In genomic region chr7:114214454-114214853, GRCh38 we compare ENCODE assay signal across 20 cellular contexts.
DNase-seq lines count a peak whose midpoint lies in the region; ATAC-seq, FAIRE-seq and TF ChIP-seq lines count a peak whose summit lies in the region.
"Had no signal": no experiment of that assay in that cellular context is flagged by ENCODE, and none has a peak within 500 bp of the region (broad histone marks: within the 10 kb centered on the region; RNA-seq: fewer than 3 reads in every experiment).

No MANE protein-coding gene starts in this region.

- DNase-seq in GM12878 (ENCODE audit: low read depth, low spot score) (no peak), iPS-NIHi7 (ENCODE audit: extremely low spot score) (peak; percentile 12), NCI-H2107 treated with DMSO at 0.1 percent for 48 hours (lab: John Stamatoyannopoulos, UW; ENCODE audit: unreplicated experiment) (no peak), DMS79 treated with DMSO at 0.1 percent for 48 hours (lab: John Stamatoyannopoulos, UW) (no peak)
- DNase-seq: Calu3; CD8-positive, alpha-beta T cell; DND-41; EL; GM23248; H9; IMR-90 had no signal

- no peak overlapping the region for H3K4me2 ChIP-seq in GM12878 (ENCODE audit: control insufficient read depth, insufficient read depth)
- H3K4me2 ChIP-seq: BLaER1 treated with 17β-estradiol and CSF1 and Interleukin-3, amounts not matched to agents 10 nM and 100 nM had no signal

- TF ChIP-seq POLR2A in GM12878 (IDR thresholded peaks at IDR 0.05; ENCODE audit: low read depth, low read length): no peak

- H3K9me3 Mint-ChIP-seq in stimulated activated memory B cell treated with anti-CD40 and anti-IgM and Interleukin-4, amounts not matched to agents 10 μg/mL and 1 μg/mL and 100 μg/mL, for 72 hours: peaks cover 2% of the 10 kb centered on the region
- H3K9me3 Mint-ChIP-seq: CD8-positive, alpha-beta T cell; H9 had no signal

- no peak for TF ChIP-seq RAD21 in GM12878 (IDR thresholded peaks at IDR 0.05; ENCODE audit: insufficient read depth, low read depth, low read length)

- no TSS peak for BruUV-seq in GM12878 (replicated peaks; lab: Mats Ljungman, UMichigan)

- no peak for ATAC-seq in GM12878
- ATAC-seq in stimulated activated memory B cell treated with anti-CD40 and anti-IgM and Interleukin-4, amounts not matched to agents 10 μg/mL and 1 μg/mL and 100 μg/mL, for 72 hours: peak; percentile 49
- ATAC-seq in HG03139 (IDR thresholded peaks at IDR 0.05; ENCODE audit: unreplicated experiment): no peak
- ATAC-seq: CD8-positive, alpha-beta T cell; K562 had no signal

- H3K4me3 Mint-ChIP-seq in stimulated activated memory B cell treated with anti-CD40 and anti-IgM and Interleukin-4, amounts not matched to agents 10 μg/mL and 1 μg/mL and 100 μg/mL, for 72 hours: no peak overlapping the region
- H3K4me3 Mint-ChIP-seq: B cell; CD8-positive, alpha-beta T cell; H9 had no signal

- POLR2A ChIA-PET in HEK293 (lab: Yijun Ruan, JAX) (no interaction called here), GM12878 (lab: Charles Lee) (no interaction called here)

- no peaks in the 10 kb centered on the region for H3K79me2 ChIP-seq in GM12878 (ENCODE audit: control insufficient read depth, insufficient read depth, low read length)

- H3K4me1 ChIP-seq in HEK293 (ENCODE audit: control insufficient read depth, insufficient read depth, low read length) (peaks cover 5% of the 10 kb centered on the region), GM12878 (ENCODE audit: control insufficient read depth, insufficient read depth, low read length) (no peaks in the 10 kb centered on the region)
- H3K4me1 ChIP-seq: BLaER1 treated with 17β-estradiol and CSF1 and Interleukin-3, amounts not matched to agents 10 nM and 100 nM had no signal

- H3K9ac ChIP-seq in GM12878 (ENCODE audit: control insufficient read depth, insufficient read depth, low read length): no peak overlapping the region
- H3K9ac ChIP-seq: BLaER1 treated with 17β-estradiol and CSF1 and Interleukin-3, amounts not matched to agents 10 nM and 100 nM; GM23248 had no signal

- TF ChIP-seq CTCF in HEK293 (tag by site-specific recombination; IDR thresholded peaks at IDR 0.05): no peak
- no peak for TF ChIP-seq CTCF in GM12878 (IDR thresholded peaks at IDR 0.05 in 2 of 3, conservative IDR thresholded peaks at IDR 0.05 in 1 of 3; ENCODE audit: control insufficient read depth in 2 of 3, extremely low read depth in 1 of 3, insufficient read depth in 1 of 3, low read depth in 3 of 3, low read length in 3 of 3)

- no peaks in the 10 kb centered on the region for H3K27me3 Mint-ChIP-seq in stimulated activated memory B cell treated with anti-CD40 and anti-IgM and Interleukin-4, amounts not matched to agents 10 μg/mL and 1 μg/mL and 100 μg/mL, for 72 hours
- H3K27me3 Mint-ChIP-seq: B cell had no signal

- no peak overlapping the region for H3K27ac ChIP-seq in HEK293 (ENCODE audit: extremely low read depth, low read depth, low read length)
- H3K27ac ChIP-seq in GM12878 (ENCODE audit: control insufficient read depth, insufficient read depth): no peak overlapping the region
- H3K27ac ChIP-seq: BLaER1 treated with 17β-estradiol and CSF1 and Interleukin-3, amounts not matched to agents 10 nM and 100 nM; GM23248 had no signal

- 20% methylated on average over 2 of the region's 2 CpGs for WGBS in GM12878 (ENCODE audit: insufficient coverage, insufficient replicate concordance, low lambda C conversion rate, missing lambda C conversion rate)

- no peaks in the 10 kb centered on the region for H3K9me3 ChIP-seq in HEK293 (ENCODE audit: control insufficient read depth, insufficient read depth, low read depth, low read length)
- H3K9me3 ChIP-seq in GM12878 (replicated peaks; ENCODE audit: control insufficient read depth, insufficient read depth, low read length): no peaks in the 10 kb centered on the region

- no peak overlapping the region for H3K27ac Mint-ChIP-seq in stimulated activated memory B cell treated with anti-CD40 and anti-IgM and Interleukin-4, amounts not matched to agents 10 μg/mL and 1 μg/mL and 100 μg/mL, for 72 hours
- H3K27ac Mint-ChIP-seq: B cell; CD8-positive, alpha-beta T cell had no signal

- H4K20me1 ChIP-seq in GM12878 (ENCODE audit: control insufficient read depth, insufficient read depth): no peaks in the 10 kb centered on the region
- H4K20me1 ChIP-seq: BLaER1 treated with 17β-estradiol and CSF1 and Interleukin-3, amounts not matched to agents 10 nM and 100 nM had no signal

- RAD21 ChIA-PET in GM12878 (lab: Charles Lee; ENCODE audit: unreplicated experiment): no interaction called here

- H3K4me1 Mint-ChIP-seq in stimulated activated memory B cell treated with anti-CD40 and anti-IgM and Interleukin-4, amounts not matched to agents 10 μg/mL and 1 μg/mL and 100 μg/mL, for 72 hours: no peaks in the 10 kb centered on the region
- H3K4me1 Mint-ChIP-seq: B cell had no signal

- peak; percentile 41 for FAIRE-seq in GM12878 (lab: Jason Lieb, UNC)
- FAIRE-seq: GM12891, GM19239, HTR-8/SVneo, K562 had no signal

- intact Hi-C loops in GM12878 (cut with micrococcal nuclease; ENCODE audit: unreplicated experiment): no loop called here

- H2AFZ ChIP-seq in GM12878 (ENCODE audit: control insufficient read depth, low read depth, low read length): no peak overlapping the region
- H2AFZ ChIP-seq: GM23248 had no signal

- H3K27me3 ChIP-seq in GM12878 (replicated peaks in 1 of 2; ENCODE audit: control insufficient read depth in 2 of 2, insufficient read depth in 2 of 2, low read length in 1 of 2): no peaks in the 10 kb centered on the region
- H3K27me3 ChIP-seq: BLaER1 treated with 17β-estradiol and CSF1 and Interleukin-3, amounts not matched to agents 10 nM and 100 nM had no signal

- in situ Hi-C loops in GM12878 (cut with MboI): no loop called here

- H3K36me3 ChIP-seq in HEK293 (ENCODE audit: control insufficient read depth in 2 of 2, insufficient read depth in 1 of 2, low read length in 2 of 2) (no peaks in the 10 kb centered on the region), GM12878 (ENCODE audit: control insufficient read depth in 2 of 2, insufficient read depth in 2 of 2, low read length in 1 of 2) (no peaks in the 10 kb centered on the region)
- H3K36me3 ChIP-seq: BLaER1 treated with 17β-estradiol and CSF1 and Interleukin-3, amounts not matched to agents 10 nM and 100 nM had no signal

- no peaks in the 10 kb centered on the region for H3K36me3 Mint-ChIP-seq in stimulated activated memory B cell treated with anti-CD40 and anti-IgM and Interleukin-4, amounts not matched to agents 10 μg/mL and 1 μg/mL and 100 μg/mL, for 72 hours
- H3K36me3 Mint-ChIP-seq: CD8-positive, alpha-beta T cell had no signal

- SMC1A ChIA-PET in GM12878 (lab: Charles Lee; ENCODE audit: uncharacterized antibody, unreplicated experiment): no interaction called here

- no peak for TF ChIP-seq EP300 in GM12878 (IDR thresholded peaks at IDR 0.05; ENCODE audit: borderline replicate concordance in 1 of 2, control insufficient read depth in 1 of 2, low read depth in 2 of 2, low read length in 2 of 2)

- no peak overlapping the region for H3K4me3 ChIP-seq in HEK293 (ENCODE audit: low read depth, low read length)
- H3K4me3 ChIP-seq in GM12878: no peak overlapping the region
- H3K4me3 ChIP-seq: BLaER1 treated with 17β-estradiol and CSF1 and Interleukin-3, amounts not matched to agents 10 nM and 100 nM; GM23248; K562 had no signal

- CTCF ChIA-PET in HEK293 (lab: Yijun Ruan, JAX): interaction anchor here (0.6 to 1.0 kb wide), 2 partner anchors 22 to 486 kb away, joined by 3 to 4 read pairs; no protein-coding TSS in a partner anchor
- CTCF ChIA-PET in GM12878 (lab: Yijun Ruan, JAX): no interaction called here

TF ChIP-seq in HEK293, 187 proteins besides CTCF, POLR2A, EP300 and RAD21:
- TF ChIP-seq ZNF18 (tag by site-specific recombination; IDR thresholded peaks at IDR 0.05) (no peak), ZBTB20 (tag by site-specific recombination; IDR thresholded peaks at IDR 0.05) (peak; percentile 44)

TF ChIP-seq in GM12878, 131 proteins besides CTCF, POLR2A, EP300 and RAD21:
- TF ChIP-seq NR2C1 (IDR thresholded peaks at IDR 0.05) (no peak), SPI1 (IDR thresholded peaks at IDR 0.05; ENCODE audit: borderline replicate concordance, insufficient read depth, low read depth, low read length) (no peak), HDAC6 (IDR thresholded peaks at IDR 0.05; ENCODE audit: unreplicated experiment) (no peak), USF1 (IDR thresholded peaks at IDR 0.05; ENCODE audit: borderline replicate concordance, extremely low read length, insufficient read depth, low read depth, low read length) (no peak), RAD51 (IDR thresholded peaks at IDR 0.05) (no peak), GABPA (IDR thresholded peaks at IDR 0.05; ENCODE audit: low read depth) (no peak)
